In the genomic region with DNA sequence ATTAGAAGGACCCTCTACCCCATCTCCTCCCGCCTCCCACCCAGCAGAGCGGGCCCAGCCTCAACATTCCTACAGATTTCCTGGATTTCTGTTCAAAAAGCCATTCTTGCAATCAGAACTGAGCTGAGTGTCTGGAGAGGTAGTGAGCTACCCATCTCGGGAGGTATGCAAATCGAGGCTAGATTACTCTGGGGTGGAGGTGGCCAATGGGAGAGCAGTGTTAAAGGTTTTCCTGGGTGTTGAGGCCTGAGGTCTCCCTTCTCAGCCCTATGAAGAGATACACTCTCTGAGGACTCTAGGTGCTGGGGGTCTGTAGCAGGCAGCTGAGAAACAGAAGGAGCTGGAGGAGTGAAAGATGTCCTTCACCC, we compare ENCODE assay signal across 2 cellular contexts.
TF ChIP-seq lines count a peak whose summit lies in the region.

No MANE protein-coding gene starts in this region.

TF ChIP-seq in HepG2, 621 proteins besides CTCF, POLR2A, EP300 and RAD21:
- TF ChIP-seq ADNP (CRISPR knock-in tag; IDR thresholded peaks at IDR 0.05) = 0 out of 2 replicates have a peak, but pooled peaks have one; percentile 31
- TF ChIP-seq KDM1A (CRISPR knock-in tag; IDR thresholded peaks at IDR 0.05) = 0 out of 2 replicates have a peak, but pooled peaks have one; percentile 36
- TF ChIP-seq, protein P1, sequence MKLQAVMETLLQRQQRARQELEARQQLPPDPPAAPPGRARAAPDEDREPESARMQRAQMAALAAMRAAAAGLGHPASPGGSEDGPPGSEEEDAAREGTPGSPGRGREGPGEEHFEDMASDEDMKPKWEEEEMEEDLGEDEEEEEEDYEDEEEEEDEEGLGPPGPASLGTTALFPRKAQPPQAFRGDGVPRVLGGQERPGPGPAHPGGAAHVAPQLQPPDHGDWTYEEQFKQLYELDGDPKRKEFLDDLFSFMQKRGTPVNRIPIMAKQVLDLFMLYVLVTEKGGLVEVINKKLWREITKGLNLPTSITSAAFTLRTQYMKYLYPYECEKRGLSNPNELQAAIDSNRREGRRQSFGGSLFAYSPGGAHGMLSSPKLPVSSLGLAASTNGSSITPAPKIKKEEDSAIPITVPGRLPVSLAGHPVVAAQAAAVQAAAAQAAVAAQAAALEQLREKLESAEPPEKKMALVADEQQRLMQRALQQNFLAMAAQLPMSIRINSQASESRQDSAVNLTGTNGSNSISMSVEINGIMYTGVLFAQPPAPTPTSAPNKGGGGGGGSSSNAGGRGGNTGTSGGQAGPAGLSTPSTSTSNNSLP (IDR thresholded peaks at IDR 0.05; ENCODE audit: low read depth, low read length) = no peak
- TF ChIP-seq CENPT (CRISPR knock-in tag; IDR thresholded peaks at IDR 0.05; ENCODE audit: low read depth) = no peak
- no peak for TF ChIP-seq ZNF839 (CRISPR knock-in tag; IDR thresholded peaks at IDR 0.05; ENCODE audit: borderline replicate concordance)
- TF ChIP-seq ZMYM3 (CRISPR knock-in tag; IDR thresholded peaks at IDR 0.05) = peak; percentile 76
- no peak for TF ChIP-seq ZNF446 (CRISPR knock-in tag; IDR thresholded peaks at IDR 0.05)
- no peak for TF ChIP-seq NRL (CRISPR knock-in tag; IDR thresholded peaks at IDR 0.05; ENCODE audit: borderline replicate concordance)
- no peak for TF ChIP-seq FOXC1 (CRISPR knock-in tag; IDR thresholded peaks at IDR 0.05; ENCODE audit: borderline replicate concordance)
- TF ChIP-seq ZFP36 (IDR thresholded peaks at IDR 0.05; ENCODE audit: borderline replicate concordance, low read depth, low read length, partially characterized antibody) = no peak
- TF ChIP-seq ZNF367 (CRISPR knock-in tag; IDR thresholded peaks at IDR 0.05; ENCODE audit: borderline replicate concordance) = no peak
- no peak for TF ChIP-seq ZNF775 (CRISPR knock-in tag; IDR thresholded peaks at IDR 0.05; ENCODE audit: borderline replicate concordance)
- TF ChIP-seq ZBTB43 (CRISPR knock-in tag; conservative IDR thresholded peaks at IDR 0.05) = no peak
- TF ChIP-seq ZNF891 (CRISPR knock-in tag; IDR thresholded peaks at IDR 0.05) = no peak
- TF ChIP-seq NCOA5 (CRISPR knock-in tag; IDR thresholded peaks at IDR 0.05) = no peak
- TF ChIP-seq CAMTA2 (CRISPR knock-in tag; IDR thresholded peaks at IDR 0.05; ENCODE audit: borderline replicate concordance) = no peak
- TF ChIP-seq STAG1 (CRISPR knock-in tag; IDR thresholded peaks at IDR 0.05) = no peak
- TF ChIP-seq HIVEP1 (CRISPR knock-in tag; IDR thresholded peaks at IDR 0.05) = no peak
- TF ChIP-seq ZNF746 (CRISPR knock-in tag; IDR thresholded peaks at IDR 0.05) = no peak
- TF ChIP-seq ZNF572 (CRISPR knock-in tag; IDR thresholded peaks at IDR 0.05) = no peak
- no peak for TF ChIP-seq ZNF12 (CRISPR knock-in tag; IDR thresholded peaks at IDR 0.05)
- TF ChIP-seq CEBPB (IDR thresholded peaks at IDR 0.05; ENCODE audit: borderline replicate concordance, low read depth, low read length) = no peak
TF ChIP-seq in HepG2: peak in this region for 3.

TF ChIP-seq in K562, 482 proteins besides CTCF, POLR2A, EP300 and RAD21:
- TF ChIP-seq BCOR (IDR thresholded peaks at IDR 0.05) (peak; percentile 72), RBM25 (IDR thresholded peaks at IDR 0.05; ENCODE audit: low read depth, low read length, severe bottlenecking) (peak; percentile 62), ZFP36 (IDR thresholded peaks at IDR 0.05; ENCODE audit: low read depth, low read length, partially characterized antibody) (peak; percentile 44), ESRRA (IDR thresholded peaks at IDR 0.05; ENCODE audit: borderline replicate concordance, low read depth) (no peak), ZNF121 (CRISPR knock-in tag; conservative IDR thresholded peaks at IDR 0.05) (no peak), ZNF232 (CRISPR knock-in tag; IDR thresholded peaks at IDR 0.05) (no peak)
